Comparison of ENCODE assay signal across 10 cellular contexts in the genomic region with DNA sequence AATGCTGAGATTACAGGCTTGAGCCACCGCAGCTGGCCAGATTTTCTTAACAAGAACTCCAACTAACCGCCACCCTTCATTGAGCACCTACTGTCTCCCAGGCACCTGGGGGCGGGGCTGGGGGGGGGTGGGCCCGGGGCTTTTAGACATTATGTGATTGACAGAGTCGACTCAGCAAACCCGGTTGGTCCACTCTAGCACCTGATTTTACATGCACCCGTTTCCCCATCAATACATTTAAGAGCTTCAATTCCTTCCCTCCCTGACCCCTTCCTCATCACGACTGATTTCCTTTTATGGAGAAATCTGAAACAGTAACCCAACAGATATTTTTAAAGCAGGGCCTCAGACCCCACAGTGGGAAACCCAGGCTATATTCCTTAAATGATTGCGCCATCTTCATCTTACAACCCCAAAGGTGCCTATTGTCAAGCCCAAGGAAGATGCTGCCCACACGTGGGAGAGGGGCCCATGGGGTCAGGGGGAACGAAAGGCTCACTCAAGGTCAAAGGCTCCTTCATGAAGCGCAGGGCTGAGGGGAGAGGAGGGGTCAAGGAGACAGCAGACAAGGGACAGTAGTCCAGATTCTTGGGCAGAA. TPM values are rescaled to one million over a fixed set of nuclear protein-coding genes. Genes with fewer than 3 reads are reported as not detected.
A peak's percentile ranks its signal among the peaks of the same experiment; 100 is the strongest.
DNase-seq lines count a peak whose midpoint lies in the region; ATAC-seq and FAIRE-seq lines count a peak whose summit lies in the region.
"Had no signal": no experiment of that assay in that cellular context is flagged by ENCODE, and none has a peak within 500 bp of the region (broad histone marks: within the 10 kb centered on the region; RNA-seq: fewer than 3 reads in every experiment).

No MANE protein-coding gene starts in this region.

- DNase-seq in SIG-M5 treated with dmso at 0.1 percent for 504 hours (lab: John Stamatoyannopoulos, UW; ENCODE audit: unreplicated experiment) (peak; percentile 47), SIG-M5 (lab: John Stamatoyannopoulos, UW) (no peak), T-cell (no peak), NCI-H510A (lab: John Stamatoyannopoulos, UW) (no peak), NCI-H2227 treated with DMSO at 0.1 percent for 48 hours (lab: John Stamatoyannopoulos, UW) (no peak), frontal cortex (ENCODE audit: low spot score in 2 of 2) (no peak)
- no peak for DNase-seq in stimulated activated naive CD8-positive, alpha-beta T cell treated with anti-CD3 and anti-CD28 coated beads, Interleukin-15, amount 100 ng/mL, for 72 hours
- DNase-seq: NCI-H1694 had no signal

- peaks cover 21% of the 10 kb centered on the region for H3K27me3 ChIP-seq in iPS-20b (ENCODE audit: insufficient read depth, low read length)

- H3K27ac ChIP-seq in iPS-20b (ENCODE audit: low read length), result no peak overlapping the region

- H3K36me3 Mint-ChIP-seq in T-cell, result no peaks in the 10 kb centered on the region

- no peak for ATAC-seq in T-cell (replicated peaks in 1 of 4)
- ATAC-seq in stimulated activated naive CD8-positive, alpha-beta T cell treated with anti-CD3 and anti-CD28 coated beads, Interleukin-15, amount 100 ng/mL, for 72 hours, result no peak

- no peak for FAIRE-seq in frontal cortex (lab: Jason Lieb, UNC)
- FAIRE-seq: A204.1 had no signal

- H3K9me3 ChIP-seq in iPS-20b (ENCODE audit: insufficient read depth, low read depth, low read length), result no peaks in the 10 kb centered on the region

- no peaks in the 10 kb centered on the region for H3K9me3 Mint-ChIP-seq in T-cell
- no peaks in the 10 kb centered on the region for H3K9me3 Mint-ChIP-seq in stimulated activated naive CD8-positive, alpha-beta T cell treated with anti-CD3 and anti-CD28 coated beads, Interleukin-15, amount 100 ng/mL, for 72 hours

- peak overlapping the region; percentile 4 to 75 (median 63) for H3K4me3 Mint-ChIP-seq in T-cell
- H3K4me3 Mint-ChIP-seq in stimulated activated naive CD8-positive, alpha-beta T cell treated with anti-CD3 and anti-CD28 coated beads, Interleukin-15, amount 100 ng/mL, for 72 hours, result peak overlapping the region; percentile 25 to 36

- peaks cover 21 to 40% of the 10 kb centered on the region in 2 donors for H3K27me3 Mint-ChIP-seq in T-cell
- peaks cover 53% of the 10 kb centered on the region for H3K27me3 Mint-ChIP-seq in stimulated activated naive CD8-positive, alpha-beta T cell treated with anti-CD3 and anti-CD28 coated beads, Interleukin-15, amount 100 ng/mL, for 72 hours

- H3K4me3 ChIP-seq in iPS-20b (ENCODE audit: low read length), result peak overlapping the region; percentile 70

- H3K4me1 Mint-ChIP-seq in T-cell, result peaks cover 8 to 12% (median 12%) of the 10 kb centered on the region in 3 donors
- peaks cover 9% of the 10 kb centered on the region for H3K4me1 Mint-ChIP-seq in stimulated activated naive CD8-positive, alpha-beta T cell treated with anti-CD3 and anti-CD28 coated beads, Interleukin-15, amount 100 ng/mL, for 72 hours

- peak overlapping the region; percentile 64; the same call in 1 of the 2 replicates for H3K9ac ChIP-seq in iPS-20b (ENCODE audit: low read depth, low read length)

- CTCF ChIA-PET in T-cell (lab: Charles Lee), result no interaction called here

- H3K4me1 ChIP-seq in iPS-20b (ENCODE audit: insufficient read depth, low read length), result peaks cover 3% of the 10 kb centered on the region

- no peaks in the 10 kb centered on the region for H3K36me3 ChIP-seq in iPS-20b (ENCODE audit: insufficient read depth, low read depth, low read length)

- peak overlapping the region in 1 of 2 donors; percentile 24 for H3K27ac Mint-ChIP-seq in T-cell
- H3K27ac Mint-ChIP-seq in stimulated activated naive CD8-positive, alpha-beta T cell treated with anti-CD3 and anti-CD28 coated beads, Interleukin-15, amount 100 ng/mL, for 72 hours, result no peak overlapping the region

- POLR2A ChIA-PET in T-cell (lab: Charles Lee), result no interaction called here

RNA-seq across cellular contexts. Expression of a gene that starts 1.8 kb away (rescaled TPM):
- total RNA-seq in T-cell, result 1 to 10 TPM; 2.4 to 3.8 (median 2.6) TPM
- 93.3 TPM for total RNA-seq in frontal cortex

RNA-seq across cellular contexts. Expression of a gene that starts 56.3 kb away (rescaled TPM):
- 100 to 1,000 TPM; 111 to 145 (median 126) TPM for total RNA-seq in T-cell
- total RNA-seq in frontal cortex, result 26.1 TPM

Comparison
In these comparisons a context has a peak if more than half of its experiments do, and no peak if none do; other contexts are left out.
1. RNA of a gene that starts 1.8 kb away (total RNA-seq): 93.3 TPM in frontal cortex (single experiment); 2.4 to 3.8 TPM in T-cell; every median in the first group is over 10 times any median in the second.